In genomic region chr19:7268737-7269098, GRCh38 we compare ENCODE assay signal across 22 cellular contexts.
"Had no signal": no experiment of that assay in that cellular context is flagged by ENCODE, and none has a peak within 500 bp of the region (broad histone marks: within the 10 kb centered on the region; RNA-seq: fewer than 3 reads in every experiment).

No MANE protein-coding gene starts in this region.

- H3K4me1 ChIP-seq: foreskin keratinocyte had no signal

- ATAC-seq: activated CD8-positive, alpha-beta memory T cell treated with anti-CD3 and anti-CD28 coated beads, Interleukin-2, amount 10 ng/mL, durations not matched to agents 7 days and 5 days; activated CD8-positive, alpha-beta T cell treated with anti-CD3 and anti-CD28 coated beads for 36 hours; activated naive CD8-positive, alpha-beta T cell treated with anti-CD3 and anti-CD28 coated beads, Interleukin-2, amount 50 U/mL, for 24 hours; foreskin keratinocyte; naive thymus-derived CD8-positive, alpha-beta T cell had no signal

- H3K27ac Mint-ChIP-seq: activated CD4-positive, alpha-beta T cell treated with anti-CD3 and anti-CD28 coated beads, Interleukin-2, amount 10 ng/mL, durations not matched to agents 24 days and 14 days; activated CD8-positive, alpha-beta memory T cell treated with anti-CD3 and anti-CD28 coated beads, Interleukin-2, amount 10 ng/mL, durations not matched to agents 7 days and 5 days; activated CD8-positive, alpha-beta T cell treated with anti-CD3 and anti-CD28 coated beads for 36 hours; activated naive CD8-positive, alpha-beta T cell treated with anti-CD3 and anti-CD28 coated beads, Interleukin-2, amount 50 U/mL, for 24 hours; stimulated activated naive CD8-positive, alpha-beta T cell treated with anti-CD3 and anti-CD28 coated beads, Interleukin-15, Interleukin-2, amounts not matched to agents 100 ng/mL and 50 ng/mL, for 24 hours had no signal

- H3K27me3 ChIP-seq: foreskin keratinocyte, pancreas, tibial nerve had no signal

- H3K4me2 ChIP-seq: SK-N-SH had no signal

- H3K36me3 Mint-ChIP-seq: activated CD8-positive, alpha-beta memory T cell treated with anti-CD3 and anti-CD28 coated beads, Interleukin-2, amount 10 ng/mL, durations not matched to agents 7 days and 5 days had no signal

- H3K4me3 ChIP-seq: lung, pancreas, tibial nerve had no signal

- H3K4me3 Mint-ChIP-seq: activated CD4-positive, alpha-beta T cell treated with anti-CD3 and anti-CD28 coated beads, Interleukin-2, amount 10 ng/mL, durations not matched to agents 24 days and 14 days; activated CD8-positive, alpha-beta memory T cell treated with anti-CD3 and anti-CD28 coated beads, Interleukin-2, amount 10 ng/mL, durations not matched to agents 7 days and 5 days; activated CD8-positive, alpha-beta T cell treated with anti-CD3 and anti-CD28 coated beads for 36 hours; activated naive CD8-positive, alpha-beta T cell treated with anti-CD3 and anti-CD28 coated beads, Interleukin-2, amount 50 U/mL, for 24 hours; stimulated activated naive CD8-positive, alpha-beta T cell treated with anti-CD3 and anti-CD28 coated beads, Interleukin-15, Interleukin-2, amounts not matched to agents 100 ng/mL and 50 ng/mL, for 24 hours had no signal

- H3K27me3 Mint-ChIP-seq: activated CD4-positive, alpha-beta T cell treated with anti-CD3 and anti-CD28 coated beads, Interleukin-2, amount 10 ng/mL, durations not matched to agents 24 days and 14 days; activated CD8-positive, alpha-beta memory T cell treated with anti-CD3 and anti-CD28 coated beads, Interleukin-2, amount 10 ng/mL, durations not matched to agents 7 days and 5 days; activated CD8-positive, alpha-beta T cell treated with anti-CD3 and anti-CD28 coated beads for 36 hours; activated naive CD8-positive, alpha-beta T cell treated with anti-CD3 and anti-CD28 coated beads, Interleukin-2, amount 50 U/mL, for 24 hours; stimulated activated naive CD8-positive, alpha-beta T cell treated with anti-CD3 and anti-CD28 coated beads, Interleukin-15, Interleukin-2, amounts not matched to agents 100 ng/mL and 50 ng/mL, for 24 hours had no signal

- H3K9ac ChIP-seq: SK-N-SH had no signal

- H3K9me3 ChIP-seq: pancreas, SK-N-SH had no signal

- H3K4me1 Mint-ChIP-seq: activated CD4-positive, alpha-beta T cell treated with anti-CD3 and anti-CD28 coated beads, Interleukin-2, amount 10 ng/mL, durations not matched to agents 24 days and 14 days; activated CD8-positive, alpha-beta memory T cell treated with anti-CD3 and anti-CD28 coated beads, Interleukin-2, amount 10 ng/mL, durations not matched to agents 7 days and 5 days had no signal

- DNase-seq: activated CD4-positive, alpha-beta T cell treated with anti-CD3 and anti-CD28 coated beads, Interleukin-2, amount 10 ng/mL, durations not matched to agents 24 days and 14 days; activated CD8-positive, alpha-beta memory T cell treated with anti-CD3 and anti-CD28 coated beads, Interleukin-2, amount 10 ng/mL, durations not matched to agents 7 days and 5 days; activated CD8-positive, alpha-beta T cell treated with anti-CD3 and anti-CD28 coated beads for 36 hours; activated effector memory CD4-positive, alpha-beta T cell treated with anti-CD3 and anti-CD28 coated beads, Interleukin-2, amount 50 U/mL, for 16 hours; activated naive CD4-positive, alpha-beta T cell treated with anti-CD3 and anti-CD28 coated beads, Interleukin-2, amount 50 U/mL, for 16 hours; activated naive CD8-positive, alpha-beta T cell treated with anti-CD3 and anti-CD28 coated beads, Interleukin-2, amount 50 U/mL, for 24 hours; activated T-cell treated with anti-CD3 and anti-CD28 coated beads for 4 hours; caudate nucleus; effector memory CD4-positive, alpha-beta T cell; foreskin keratinocyte; naive thymus-derived CD8-positive, alpha-beta T cell; right cardiac atrium; SK-N-SH; stimulated activated CD4-positive, alpha-beta T cell treated with anti-CD3 and anti-CD28 coated beads, Interleukin-12 subunit alpha, Interleukin-12 subunit beta, amount 100 ng/mL, for 4 hours; stimulated activated CD4-positive, alpha-beta T cell treated with anti-CD3 and anti-CD28 coated beads, Interleukin-4, amount 100 ng/mL, for 4 hours; substantia nigra; T-helper 9 cell had no signal

- H3K9me3 Mint-ChIP-seq: activated CD4-positive, alpha-beta T cell treated with anti-CD3 and anti-CD28 coated beads, Interleukin-2, amount 10 ng/mL, durations not matched to agents 24 days and 14 days; activated CD8-positive, alpha-beta T cell treated with anti-CD3 and anti-CD28 coated beads for 36 hours; activated naive CD8-positive, alpha-beta T cell treated with anti-CD3 and anti-CD28 coated beads, Interleukin-2, amount 50 U/mL, for 24 hours; stimulated activated naive CD8-positive, alpha-beta T cell treated with anti-CD3 and anti-CD28 coated beads, Interleukin-15, Interleukin-2, amounts not matched to agents 100 ng/mL and 50 ng/mL, for 24 hours had no signal

- H3K27ac ChIP-seq: foreskin keratinocyte, pancreas had no signal

- FAIRE-seq: keratinocyte, pancreas had no signal
